ENCODE assay signal across 13 cellular contexts in the genomic region with DNA sequence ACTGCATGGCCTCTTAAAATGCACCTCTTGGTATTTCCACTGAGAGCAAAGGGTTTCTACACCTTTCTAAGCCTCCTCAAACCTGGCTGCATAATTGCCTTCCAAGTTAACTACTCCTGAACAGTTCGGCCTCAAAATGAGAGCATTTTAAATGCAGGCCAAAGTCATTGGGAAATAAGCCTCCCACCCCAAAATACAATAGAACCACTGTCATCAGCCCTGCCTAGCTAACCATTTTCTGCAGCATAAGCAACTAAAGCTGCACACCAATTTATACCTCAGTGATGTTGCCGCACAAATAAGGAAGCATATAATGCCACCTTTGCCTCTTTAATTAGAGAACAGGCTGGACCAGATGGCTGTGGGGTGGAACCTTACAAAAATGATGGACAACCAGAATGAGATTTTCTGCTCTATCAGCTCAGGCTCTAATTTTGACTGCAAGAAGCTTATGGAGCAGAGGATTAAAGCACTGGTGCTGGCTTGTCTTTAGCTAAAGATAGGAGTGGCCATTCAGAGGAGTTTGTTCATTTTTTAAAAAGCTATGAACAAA. TPM values are rescaled to one million over a fixed set of nuclear protein-coding genes. Genes with fewer than 3 reads are reported as not detected.
DNase-seq lines count a peak whose midpoint lies in the region; FAIRE-seq and TF ChIP-seq lines count a peak whose summit lies in the region.
"Had no signal": no experiment of that assay in that cellular context is flagged by ENCODE, and none has a peak within 500 bp of the region (broad histone marks: within the 10 kb centered on the region; RNA-seq: fewer than 3 reads in every experiment).

No MANE protein-coding gene starts in this region.

- H3K27me3 ChIP-seq in mammary epithelial cell (ENCODE audit: insufficient read depth, low read length) (no peaks in the 10 kb centered on the region), Peyer's patch (no peaks in the 10 kb centered on the region)
- H3K27me3 ChIP-seq: brain microvascular endothelial cell had no signal

- no peak overlapping the region for H3K27ac Mint-ChIP-seq in MCF 10A (ENCODE audit: low read depth, unreplicated experiment)
- peak overlapping the region; percentile 73 for H3K27ac Mint-ChIP-seq in type B pancreatic cell
- H3K27ac Mint-ChIP-seq: stimulated activated memory B cell treated with anti-CD40 and anti-IgM and Interleukin-4, amounts not matched to agents 10 μg/mL and 1 μg/mL and 100 μg/mL, for 72 hours had no signal

- H3K79me2 ChIP-seq in mammary epithelial cell (ENCODE audit: insufficient read depth, low read length), result peaks cover 87% of the 10 kb centered on the region

- dilution Hi-C loops in mammary epithelial cell (cut with HindIII; ENCODE audit: low sequenced_read_pairs), result no loop called here

- H3K9me3 Mint-ChIP-seq in MCF 10A (ENCODE audit: unreplicated experiment) (no peaks in the 10 kb centered on the region), type B pancreatic cell (no peaks in the 10 kb centered on the region)
- H3K9me3 Mint-ChIP-seq: stimulated activated memory B cell treated with anti-CD40 and anti-IgM and Interleukin-4, amounts not matched to agents 10 μg/mL and 1 μg/mL and 100 μg/mL, for 72 hours had no signal

- H3K36me3 ChIP-seq in mammary epithelial cell (ENCODE audit: insufficient read depth, low read length) (peaks cover 3% of the 10 kb centered on the region), Peyer's patch (peaks cover 0 to 35% (median 0%) of the 10 kb centered on the region in 3 donors)

- intact Hi-C loops in MCF 10A (cut with micrococcal nuclease) (no loop called here), mammary epithelial cell (cut with micrococcal nuclease) (no loop called here)

- FAIRE-seq in urothelium cell line (lab: Jason Lieb, UNC), result no peak

- H3K4me3 Mint-ChIP-seq in MCF 10A (ENCODE audit: unreplicated experiment) (peak overlapping the region; percentile 96), type B pancreatic cell (peak overlapping the region; percentile 75)

- H3K4me2 ChIP-seq in mammary epithelial cell (ENCODE audit: insufficient read depth, low read depth, low read length), result no peak overlapping the region

- no peaks in the 10 kb centered on the region for H3K27me3 Mint-ChIP-seq in MCF 10A (ENCODE audit: insufficient read depth, unreplicated experiment)
- H3K27me3 Mint-ChIP-seq in type B pancreatic cell, result no peaks in the 10 kb centered on the region
- H3K27me3 Mint-ChIP-seq: stimulated activated memory B cell treated with anti-CD40 and anti-IgM and Interleukin-4, amounts not matched to agents 10 μg/mL and 1 μg/mL and 100 μg/mL, for 72 hours had no signal

- H3K4me1 ChIP-seq in mammary epithelial cell (ENCODE audit: insufficient read depth, low read length) (peaks cover 4% of the 10 kb centered on the region), Peyer's patch (peaks cover 0 to 26% (median 0%) of the 10 kb centered on the region in 4 donors)

- POLR2A ChIA-PET in MCF 10A (lab: Yijun Ruan, JAX), result interaction anchor here (0.6 to 9.4 kb wide), 3 partner anchors 25 to 346 kb away, joined by 3 to 302 read pairs (median 6); a partner anchor contains a TSS

- H3K36me3 Mint-ChIP-seq in MCF 10A (ENCODE audit: insufficient read depth, unreplicated experiment), result peaks cover 68% of the 10 kb centered on the region
- peaks cover 4% of the 10 kb centered on the region for H3K36me3 Mint-ChIP-seq in type B pancreatic cell

- no peak overlapping the region for H3K9ac ChIP-seq in mammary epithelial cell (ENCODE audit: insufficient read depth, low read length)

- no peaks in the 10 kb centered on the region for H3K9me3 ChIP-seq in mammary epithelial cell (replicated peaks; ENCODE audit: insufficient read depth, low read length)
- H3K9me3 ChIP-seq in Peyer's patch, result no peaks in the 10 kb centered on the region

- BruUV-seq in MCF 10A (replicated peaks; lab: Mats Ljungman, UMichigan), result no TSS peak
- BruUV-seq in mammary epithelial cell (replicated peaks; lab: Mats Ljungman, UMichigan), result no TSS peak

- H3K4me3 ChIP-seq in mammary epithelial cell (replicated peaks in 1 of 3; ENCODE audit: insufficient read depth in 1 of 3, low read depth in 2 of 3, low read length in 3 of 3) (no peak overlapping the region), Peyer's patch (no peak overlapping the region)

- WGBS in mammary epithelial cell (ENCODE audit: low coverage, missing lambda C conversion rate), result 17% methylated on average over 2 of the region's 2 CpGs

- in situ Hi-C loops in mammary epithelial cell (cut with MboI; ENCODE audit: low sequenced_read_pairs in 2 of 2), result loop anchor here in 1 of 2 donors (5.0 kb wide), 1 partner anchor 40 kb away; no protein-coding TSS in a partner anchor

- TF ChIP-seq CTCF in MCF 10A (IDR thresholded peaks at IDR 0.05; ENCODE audit: unreplicated experiment) (no peak), mammary epithelial cell (conservative IDR thresholded peaks at IDR 0.05 in 1 of 2, IDR thresholded peaks at IDR 0.05 in 1 of 2; ENCODE audit: extremely low read depth in 1 of 2, insufficient read depth in 1 of 2, low read depth in 1 of 2, low read length in 2 of 2) (no peak), type B pancreatic cell (conservative IDR thresholded peaks at IDR 0.05) (no peak), Peyer's patch (IDR thresholded peaks at IDR 0.05) (no peak)

- no peaks in the 10 kb centered on the region for H4K20me1 ChIP-seq in mammary epithelial cell (ENCODE audit: insufficient read depth, low read length)

- no peak overlapping the region for H3K27ac ChIP-seq in mammary epithelial cell (ENCODE audit: insufficient read depth, low read depth, low read length)
- H3K27ac ChIP-seq in angular gyrus (ENCODE audit: low read depth, low read length), result peak overlapping the region; percentile 35
- no peak overlapping the region for H3K27ac ChIP-seq in Peyer's patch
- H3K27ac ChIP-seq: brain microvascular endothelial cell had no signal

- CTCF ChIA-PET in MCF 10A (lab: Yijun Ruan, JAX), result interaction anchor here (0.6 to 1.6 kb wide), 5 partner anchors 14 to 59 kb away, joined by 3 to 11 read pairs (median 3); no protein-coding TSS in a partner anchor
- CTCF ChIA-PET in mammary epithelial cell (lab: Charles Lee; ENCODE audit: low non-redundant PET), result no interaction called here

- H3K4me1 Mint-ChIP-seq in MCF 10A (ENCODE audit: insufficient read depth, unreplicated experiment) (no peaks in the 10 kb centered on the region), type B pancreatic cell (ENCODE audit: unreplicated experiment) (peaks cover 15% of the 10 kb centered on the region)

- no peak for TF ChIP-seq POLR2A in Peyer's patch (IDR thresholded peaks at IDR 0.05)

- no peak for DNase-seq in MCF 10A (ENCODE audit: unreplicated experiment)
- no peak for DNase-seq in mammary epithelial cell
- DNase-seq in midbrain (lab: John Stamatoyannopoulos, UW), result peak; percentile 62
- no peak for DNase-seq in type B pancreatic cell (ENCODE audit: extremely low spot score, unreplicated experiment)
- no peak for DNase-seq in urothelium cell line (ENCODE audit: low spot score)
- no peak for DNase-seq in NCI-H748 (lab: John Stamatoyannopoulos, UW; ENCODE audit: unreplicated experiment)
- DNase-seq in Peyer's patch, result no peak
- DNase-seq: activated CD8-positive, alpha-beta memory T cell treated with anti-CD3 and anti-CD28 coated beads, Interleukin-2, amount 50 U/mL, for 48 hours; brain microvascular endothelial cell; GDM1; NCI-H1105 had no signal

- no peak overlapping the region for H2AFZ ChIP-seq in mammary epithelial cell (ENCODE audit: low read depth, low read length)

RNA-seq across cellular contexts. Expression of a gene that starts 4.3 kb away (rescaled TPM):
- total RNA-seq in MCF 10A (2022) (25.4 and 26.9 TPM in 2 replicates), mammary epithelial cell (10 to 100 TPM; 28.3 to 30.3 TPM), type B pancreatic cell (ENCODE audit: low replicate concordance) (47.4 and 54.5 TPM in 2 replicates), Peyer's patch (10 to 100 TPM; 18.2 to 78.6 (median 74.4) TPM)
- 15.1 TPM for polyA plus RNA-seq in mammary epithelial cell
- 43.0 TPM for polyA minus RNA-seq in mammary epithelial cell

RNA-seq across cellular contexts. Expression of a gene that starts 26.2 kb away (rescaled TPM):
- total RNA-seq in MCF 10A (2022) (62.3 and 68.8 TPM in 2 replicates), mammary epithelial cell (10 to 100 TPM; 32.2 to 54.3 TPM), type B pancreatic cell (ENCODE audit: low replicate concordance) (38.2 and 54.8 TPM in 2 replicates), Peyer's patch (10 to 100 TPM; 20.6 to 31.3 (median 23.0) TPM)
- polyA plus RNA-seq in mammary epithelial cell, result 73.3 TPM
- 22.1 TPM for polyA minus RNA-seq in mammary epithelial cell

RNA-seq across cellular contexts. Expression of a gene that starts 26.6 kb away (rescaled TPM):
- total RNA-seq in MCF 10A (2022) (105 and 109 TPM in 2 replicates), mammary epithelial cell (10 to 100 TPM; 79.2 to 96.0 TPM), type B pancreatic cell (ENCODE audit: low replicate concordance) (107 and 142 TPM in 2 replicates), Peyer's patch (100 to 1,000 TPM; 115 to 394 (median 356) TPM)
- polyA plus RNA-seq in mammary epithelial cell, result 61.5 TPM
- 85.0 TPM for polyA minus RNA-seq in mammary epithelial cell
